In genomic region chr10:28432210-28432676, GRCh38 we compare ENCODE assay signal across 8 cellular contexts.
DNase-seq lines count a peak whose midpoint lies in the region; ATAC-seq and TF ChIP-seq lines count a peak whose summit lies in the region.

No MANE protein-coding gene starts in this region.

- CTCF ChIA-PET in HEK293 (lab: Yijun Ruan, JAX), result interaction anchor here (0.6 to 1.2 kb wide), 8 partner anchors 9 to 885 kb away, joined by 3 to 7 read pairs (median 4); no protein-coding TSS in a partner anchor

- peaks cover 8% of the 10 kb centered on the region for H3K4me1 Mint-ChIP-seq in T-helper 2 cell treated with Interferon-gamma antibody and Interleukin-4, amounts not matched to agents 5 μg/mL and 100 μg/mL, for 36 hours (ENCODE audit: low read depth)

- H3K9me3 ChIP-seq in HEK293 (ENCODE audit: control insufficient read depth, insufficient read depth, low read depth, low read length) (no peaks in the 10 kb centered on the region), left lung (no peaks in the 10 kb centered on the region)

- no peaks in the 10 kb centered on the region for H3K4me1 ChIP-seq in HEK293 (ENCODE audit: control insufficient read depth, insufficient read depth, low read length)
- H3K4me1 ChIP-seq in left lung, result peaks cover 4 to 7% of the 10 kb centered on the region in 2 donors

- DNase-seq in ELR (ENCODE audit: low read depth) (peak; percentile 81), NCI-H1694 treated with DMSO at 0.1 percent for 48 hours (lab: John Stamatoyannopoulos, UW) (peak; percentile 67), dermis blood vessel endothelial cell (peak; percentile 79), left lung (peak in 1 of 2 donors; percentile 74), substantia nigra (lab: John Stamatoyannopoulos, UW) (peak in 34 of 49 donors; percentile 1 to 60 (median 16))
- peak; percentile 4 for DNase-seq in T-helper 2 cell treated with Interferon-gamma antibody and Interleukin-4, amounts not matched to agents 5 μg/mL and 100 μg/mL, for 36 hours (ENCODE audit: low spot score)

- peaks cover 12% of the 10 kb centered on the region for H3K27me3 Mint-ChIP-seq in T-helper 2 cell treated with Interferon-gamma antibody and Interleukin-4, amounts not matched to agents 5 μg/mL and 100 μg/mL, for 36 hours (ENCODE audit: low read depth)

- TF ChIP-seq CTCF in HEK293 (tag by site-specific recombination; IDR thresholded peaks at IDR 0.05) (peak; percentile 51; the same call in 1 of the 2 replicates), left lung (IDR thresholded peaks at IDR 0.05) (peak; percentile 65 to 77)

- H3K4me3 ChIP-seq in HEK293 (ENCODE audit: low read depth, low read length) (no peak overlapping the region), left lung (no peak overlapping the region)

- no peak overlapping the region for H3K27ac Mint-ChIP-seq in T-helper 2 cell treated with Interferon-gamma antibody and Interleukin-4, amounts not matched to agents 5 μg/mL and 100 μg/mL, for 36 hours

- POLR2A ChIA-PET in HEK293 (lab: Yijun Ruan, JAX), result no interaction called here

- peak; percentile 99 for ATAC-seq in left lung
- no peak for ATAC-seq in GM19324 (IDR thresholded peaks at IDR 0.05; ENCODE audit: low FRiP score, unreplicated experiment)

- no peaks in the 10 kb centered on the region for H3K36me3 ChIP-seq in HEK293 (ENCODE audit: control insufficient read depth in 2 of 2, insufficient read depth in 1 of 2, low read length in 2 of 2)
- no peaks in the 10 kb centered on the region for H3K36me3 ChIP-seq in left lung

- no peaks in the 10 kb centered on the region for H3K36me3 Mint-ChIP-seq in T-helper 2 cell treated with Interferon-gamma antibody and Interleukin-4, amounts not matched to agents 5 μg/mL and 100 μg/mL, for 36 hours (ENCODE audit: low read depth)

- H3K27ac ChIP-seq in HEK293 (ENCODE audit: extremely low read depth, low read depth, low read length) (no peak overlapping the region), left lung (no peak overlapping the region), substantia nigra (ENCODE audit: low read depth, low read length, poor library complexity, severe bottlenecking) (no peak overlapping the region)

- H3K27me3 ChIP-seq in left lung, result no peaks in the 10 kb centered on the region

- no peaks in the 10 kb centered on the region for H3K9me3 Mint-ChIP-seq in T-helper 2 cell treated with Interferon-gamma antibody and Interleukin-4, amounts not matched to agents 5 μg/mL and 100 μg/mL, for 36 hours

- peak overlapping the region; percentile 42 for H3K4me3 Mint-ChIP-seq in T-helper 2 cell treated with Interferon-gamma antibody and Interleukin-4, amounts not matched to agents 5 μg/mL and 100 μg/mL, for 36 hours

- intact Hi-C loops in left lung (cut with DNase I), result no loop called here

TF ChIP-seq in HEK293, 187 proteins besides CTCF, POLR2A, EP300 and RAD21 (continues in another document):
- TF ChIP-seq GLIS1 (tag by site-specific recombination; IDR thresholded peaks at IDR 0.05), result no peak
- peak; percentile 63; the same call in 1 of the 2 replicates for TF ChIP-seq ZNF660 (tag by site-specific recombination; IDR thresholded peaks at IDR 0.05)
- TF ChIP-seq ZNF654 (tag by site-specific recombination; IDR thresholded peaks at IDR 0.05; ENCODE audit: low read depth), result peak; percentile 88
- TF ChIP-seq ZNF19 (tag by site-specific recombination; IDR thresholded peaks at IDR 0.05; ENCODE audit: low read depth), result no peak
- TF ChIP-seq ZXDB (tag by site-specific recombination; IDR thresholded peaks at IDR 0.05), result peak; percentile 40; the same call in 1 of the 2 replicates
- TF ChIP-seq BCL11B (tag by site-specific recombination; IDR thresholded peaks at IDR 0.05; ENCODE audit: low read depth), result no peak
- TF ChIP-seq ZNF518A (tag by site-specific recombination; conservative IDR thresholded peaks at IDR 0.05; ENCODE audit: low read depth), result 0 out of 2 replicates have a peak, but pooled peaks have one; percentile 25
- TF ChIP-seq ZNF560 (tag by site-specific recombination; IDR thresholded peaks at IDR 0.05; ENCODE audit: borderline replicate concordance), result no peak
- TF ChIP-seq FEZF1 (tag by site-specific recombination; IDR thresholded peaks at IDR 0.05), result no peak
- TF ChIP-seq ZNF768 (tag by site-specific recombination; IDR thresholded peaks at IDR 0.05), result 0 out of 2 replicates have a peak, but pooled peaks have one; percentile 38
- TF ChIP-seq ZFP3 (tag by site-specific recombination; IDR thresholded peaks at IDR 0.05; ENCODE audit: low read depth), result no peak
- no peak for TF ChIP-seq HOXC10 (CRISPR knock-in tag; IDR thresholded peaks at IDR 0.05)
- TF ChIP-seq ZBTB17 (tag by site-specific recombination; IDR thresholded peaks at IDR 0.05), result peak; percentile 49; the same call in 1 of the 2 replicates
- no peak for TF ChIP-seq ZNF157 (tag by site-specific recombination; IDR thresholded peaks at IDR 0.05)
- TF ChIP-seq ZNF391 (tag by site-specific recombination; IDR thresholded peaks at IDR 0.05; ENCODE audit: borderline replicate concordance, low read depth), result no peak
- no peak for TF ChIP-seq ZNF677 (tag by site-specific recombination; IDR thresholded peaks at IDR 0.05)
- TF ChIP-seq PATZ1 (tag by site-specific recombination; IDR thresholded peaks at IDR 0.05), result 0 out of 2 replicates have a peak, but pooled peaks have one; percentile 24
- TF ChIP-seq ZSCAN30 (tag by site-specific recombination; IDR thresholded peaks at IDR 0.05), result peak; percentile 89; the same call in 1 of the 2 replicates
- 0 out of 2 replicates have a peak, but pooled peaks have one; percentile 39 for TF ChIP-seq ZNF561 (tag by site-specific recombination; IDR thresholded peaks at IDR 0.05; ENCODE audit: borderline replicate concordance)
- TF ChIP-seq YY1 (tag by site-specific recombination; IDR thresholded peaks at IDR 0.05), result peak; percentile 65; the same call in 1 of the 2 replicates
- TF ChIP-seq ZNF24 (tag by site-specific recombination; IDR thresholded peaks at IDR 0.05), result no peak
